Comparison of ENCODE assay signal across 21 cellular contexts in genomic region chr21:42277593-42277992, GRCh38. TPM values are rescaled to one million over a fixed set of nuclear protein-coding genes. Genes with fewer than 3 reads are reported as not detected.
"Had no signal": no experiment of that assay in that cellular context is flagged by ENCODE, and none has a peak within 500 bp of the region (broad histone marks: within the 10 kb centered on the region; RNA-seq: fewer than 3 reads in every experiment).

No MANE protein-coding gene starts in this region.

- H3K4me1 ChIP-seq: heart right ventricle, upper lobe of right lung had no signal

- H3K27ac ChIP-seq: heart right ventricle, upper lobe of right lung had no signal

- H3K9me3 ChIP-seq: heart right ventricle, upper lobe of right lung had no signal

- H3K27me3 ChIP-seq: heart right ventricle, upper lobe of right lung had no signal

- H3K4me3 ChIP-seq: heart right ventricle, upper lobe of right lung had no signal

- ATAC-seq: activated naive CD8-positive, alpha-beta T cell treated with anti-CD3 and anti-CD28 coated beads, Interleukin-2, amount 50 U/mL, for 24 hours; heart right ventricle; left cardiac atrium; sciatic nerve; SK-N-SH treated with all-trans-retinoic acid at 6 μM for 48 hours; stimulated activated naive B cell treated with anti-CD40 and anti-IgM and Interleukin-4, amounts not matched to agents 10 μg/mL and 1 μg/mL and 100 μg/mL, for 72 hours; upper lobe of right lung had no signal

- DNase-seq: activated CD4-positive, alpha-beta T cell treated with anti-CD3 and anti-CD28 coated beads for 4 hours; activated CD4-positive, alpha-beta T cell treated with anti-CD3 and anti-CD28 coated beads, Interleukin-2, amount 50 U/mL, for 48 hours; activated CD4-positive, CD25-positive, alpha-beta regulatory T cell; activated effector memory CD4-positive, alpha-beta T cell treated with Interleukin-2 at 50 U/mL for 16 hours; activated naive CD4-positive, alpha-beta T cell treated with anti-CD3 and anti-CD28 coated beads for 36 hours; activated naive CD8-positive, alpha-beta T cell treated with anti-CD3 and anti-CD28 coated beads, Interleukin-2, amount 50 U/mL, for 24 hours; activated T-cell treated with anti-CD3 and anti-CD28 coated beads, Interleukin-2, amount 50 U/mL, for 48 hours; heart right ventricle; islet precursor cell; left cardiac atrium; nucleus accumbens; small intestine; stimulated activated CD4-positive, alpha-beta T cell treated with anti-CD3 and anti-CD28 coated beads, Interleukin-15, amount 100 ng/mL, for 24 hours; stimulated activated naive B cell treated with anti-CD40 and anti-IgM and Interleukin-4, amounts not matched to agents 10 μg/mL and 1 μg/mL and 100 μg/mL, for 72 hours; upper lobe of right lung had no signal

RNA-seq across cellular contexts. Expression of gene TFF3, which starts 37.6 kb away (rescaled TPM):
- total RNA-seq: activated naive CD4-positive, alpha-beta T cell treated with anti-CD3 and anti-CD28 coated beads for 36 hours; fibroblast of villous mesenchyme; mononuclear cell had no signal
- polyA plus RNA-seq: neural cell had no signal

RNA-seq across cellular contexts. Expression of gene ABCG1, which starts 58.7 kb away (rescaled TPM):
- total RNA-seq: epithelial cell of proximal tubule had no signal
